21 cellular contexts compared by ENCODE assay signal in the genomic region with DNA sequence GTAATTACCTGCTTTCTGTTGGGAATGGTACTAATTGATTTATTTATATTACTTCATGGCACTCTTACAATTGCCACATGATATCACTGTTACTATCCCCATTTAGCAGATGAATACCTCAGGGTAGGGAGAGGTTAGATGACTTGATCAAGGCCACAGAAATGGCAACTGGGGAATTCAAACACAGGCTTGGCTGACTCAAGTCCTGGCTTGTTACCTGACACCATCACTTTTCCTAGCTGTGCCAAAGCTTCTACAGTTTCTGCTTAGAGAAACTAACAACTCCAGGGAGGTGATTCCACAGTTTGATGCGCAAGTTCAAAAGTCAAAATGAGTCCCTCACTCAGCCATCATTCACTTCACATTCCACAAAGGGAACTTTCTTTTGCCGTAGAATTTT.
DNase-seq lines count a peak whose midpoint lies in the region; ATAC-seq and TF ChIP-seq lines count a peak whose summit lies in the region.
"Had no signal": no experiment of that assay in that cellular context is flagged by ENCODE, and none has a peak within 500 bp of the region (broad histone marks: within the 10 kb centered on the region; RNA-seq: fewer than 3 reads in every experiment).

No MANE protein-coding gene starts in this region.

- POLR2A ChIA-PET in activated naive CD8-positive, alpha-beta T cell treated with anti-CD3 and anti-CD28 coated beads, Interleukin-2, amount 10 ng/mL, durations not matched to agents 7 days and 5 days (lab: Charles Lee), result interaction anchor here (1.1 to 1.5 kb wide), 2 partner anchors 8 to 11 kb away, joined by 4 to 6 read pairs; no protein-coding TSS in a partner anchor

- no peak for TF ChIP-seq CTCF in mammary epithelial cell (conservative IDR thresholded peaks at IDR 0.05 in 1 of 2, IDR thresholded peaks at IDR 0.05 in 1 of 2; ENCODE audit: extremely low read depth in 1 of 2, insufficient read depth in 1 of 2, low read depth in 1 of 2, low read length in 2 of 2)
- TF ChIP-seq CTCF in GM20000 (IDR thresholded peaks at IDR 0.05; ENCODE audit: extremely low read depth, missing control alignments), result no peak
- no peak for TF ChIP-seq CTCF in BE2C (IDR thresholded peaks at IDR 0.05; ENCODE audit: low read depth, low read length)

- H3K9ac ChIP-seq in mammary epithelial cell (ENCODE audit: insufficient read depth, low read length), result no peak overlapping the region

- H3K9me3 ChIP-seq in KOPT-K1 (ENCODE audit: insufficient read depth, low read length, poor library complexity, severe bottlenecking) (peaks cover 7% of the 10 kb centered on the region), mammary epithelial cell (replicated peaks; ENCODE audit: insufficient read depth, low read length) (no peaks in the 10 kb centered on the region), BE2C (no peaks in the 10 kb centered on the region)
- H3K9me3 ChIP-seq: SJCRH30 had no signal

- H3K36me3 Mint-ChIP-seq in activated naive CD8-positive, alpha-beta T cell treated with anti-CD3 and anti-CD28 coated beads, Interleukin-2, amount 10 ng/mL, durations not matched to agents 7 days and 5 days, result peaks cover 4% of the 10 kb centered on the region
- no peaks in the 10 kb centered on the region for H3K36me3 Mint-ChIP-seq in activated naive CD8-positive, alpha-beta T cell treated with anti-CD3 and anti-CD28 coated beads for 36 hours

- H3K27ac Mint-ChIP-seq in activated naive CD8-positive, alpha-beta T cell treated with anti-CD3 and anti-CD28 coated beads, Interleukin-2, amount 10 ng/mL, durations not matched to agents 7 days and 5 days, result peak overlapping the region; percentile 50
- no peak overlapping the region for H3K27ac Mint-ChIP-seq in activated naive CD8-positive, alpha-beta T cell treated with anti-CD3 and anti-CD28 coated beads for 36 hours
- H3K27ac Mint-ChIP-seq: T-helper 1 cell treated with Interleukin-12 subunit alpha and Interleukin-12 subunit beta and Interleukin-4 antibody, amounts not matched to agents 30 μg/mL and 1 μg/mL, for 36 hours had no signal

- H4K20me1 ChIP-seq in mammary epithelial cell (ENCODE audit: insufficient read depth, low read length), result no peaks in the 10 kb centered on the region

- intact Hi-C loops in mammary epithelial cell (cut with micrococcal nuclease), result no loop called here

- CTCF ChIA-PET in mammary epithelial cell (lab: Charles Lee; ENCODE audit: low non-redundant PET), result no interaction called here

- H3K27me3 ChIP-seq in mammary epithelial cell (ENCODE audit: insufficient read depth, low read length), result no peaks in the 10 kb centered on the region
- no peaks in the 10 kb centered on the region for H3K27me3 ChIP-seq in BE2C
- H3K27me3 ChIP-seq: SJCRH30 had no signal

- no peak for ATAC-seq in activated naive CD8-positive, alpha-beta T cell treated with anti-CD3 and anti-CD28 coated beads, Interleukin-2, amount 10 ng/mL, durations not matched to agents 7 days and 5 days (ENCODE audit: low read depth)
- ATAC-seq: K562, Panc1 had no signal

- dilution Hi-C loops in mammary epithelial cell (cut with HindIII; ENCODE audit: low sequenced_read_pairs), result no loop called here

- no peak overlapping the region for H3K4me3 Mint-ChIP-seq in activated naive CD8-positive, alpha-beta T cell treated with anti-CD3 and anti-CD28 coated beads, Interleukin-2, amount 10 ng/mL, durations not matched to agents 7 days and 5 days
- no peak overlapping the region for H3K4me3 Mint-ChIP-seq in activated naive CD8-positive, alpha-beta T cell treated with anti-CD3 and anti-CD28 coated beads for 36 hours
- H3K4me3 Mint-ChIP-seq: T-helper 1 cell treated with Interleukin-12 subunit alpha and Interleukin-12 subunit beta and Interleukin-4 antibody, amounts not matched to agents 30 μg/mL and 1 μg/mL, for 36 hours had no signal

- WGBS in mammary epithelial cell (ENCODE audit: low coverage, missing lambda C conversion rate), result 97% methylated on average over 2 of the region's 2 CpGs

- H3K27me3 Mint-ChIP-seq in activated naive CD8-positive, alpha-beta T cell treated with anti-CD3 and anti-CD28 coated beads, Interleukin-2, amount 10 ng/mL, durations not matched to agents 7 days and 5 days, result no peaks in the 10 kb centered on the region
- H3K27me3 Mint-ChIP-seq in activated naive CD8-positive, alpha-beta T cell treated with anti-CD3 and anti-CD28 coated beads for 36 hours, result no peaks in the 10 kb centered on the region

- H3K4me3 ChIP-seq in mammary epithelial cell (replicated peaks in 1 of 3; ENCODE audit: insufficient read depth in 1 of 3, low read depth in 2 of 3, low read length in 3 of 3) (no peak overlapping the region), BE2C (ENCODE audit: low read depth, low read length) (no peak overlapping the region)
- H3K4me3 ChIP-seq: K562, SJCRH30 had no signal

- H3K79me2 ChIP-seq in mammary epithelial cell (ENCODE audit: insufficient read depth, low read length), result no peaks in the 10 kb centered on the region

- no peaks in the 10 kb centered on the region for H3K4me1 ChIP-seq in mammary epithelial cell (ENCODE audit: insufficient read depth, low read length)
- H3K4me1 ChIP-seq in BE2C, result no peaks in the 10 kb centered on the region

- H2AFZ ChIP-seq in mammary epithelial cell (ENCODE audit: low read depth, low read length), result no peak overlapping the region

- H3K9me3 Mint-ChIP-seq in activated naive CD8-positive, alpha-beta T cell treated with anti-CD3 and anti-CD28 coated beads, Interleukin-2, amount 10 ng/mL, durations not matched to agents 7 days and 5 days, result peaks cover 6% of the 10 kb centered on the region
- peaks cover 2% of the 10 kb centered on the region for H3K9me3 Mint-ChIP-seq in activated naive CD8-positive, alpha-beta T cell treated with anti-CD3 and anti-CD28 coated beads for 36 hours
- H3K9me3 Mint-ChIP-seq: T-helper 1 cell treated with Interleukin-12 subunit alpha and Interleukin-12 subunit beta and Interleukin-4 antibody, amounts not matched to agents 30 μg/mL and 1 μg/mL, for 36 hours had no signal

- BruUV-seq in mammary epithelial cell (replicated peaks; lab: Mats Ljungman, UMichigan), result no TSS peak

- H3K27ac ChIP-seq in KOPT-K1 (ENCODE audit: low read depth, low read length, poor library complexity, severe bottlenecking) (peak overlapping the region; percentile 46), mammary epithelial cell (ENCODE audit: insufficient read depth, low read depth, low read length) (no peak overlapping the region)
- H3K27ac ChIP-seq: SJCRH30 had no signal

- peaks cover 5% of the 10 kb centered on the region for H3K4me1 Mint-ChIP-seq in activated naive CD8-positive, alpha-beta T cell treated with anti-CD3 and anti-CD28 coated beads, Interleukin-2, amount 10 ng/mL, durations not matched to agents 7 days and 5 days
- peaks cover 8% of the 10 kb centered on the region for H3K4me1 Mint-ChIP-seq in activated naive CD8-positive, alpha-beta T cell treated with anti-CD3 and anti-CD28 coated beads for 36 hours

- in situ Hi-C loops in mammary epithelial cell (cut with MboI; ENCODE audit: low sequenced_read_pairs in 2 of 2), result no loop called here

- H3K4me2 ChIP-seq in mammary epithelial cell (ENCODE audit: insufficient read depth, low read depth, low read length), result no peak overlapping the region

- H3K36me3 ChIP-seq in KOPT-K1 (ENCODE audit: insufficient read depth, low read length), result no peaks in the 10 kb centered on the region
- H3K36me3 ChIP-seq in mammary epithelial cell (ENCODE audit: insufficient read depth, low read length), result no peaks in the 10 kb centered on the region
- no peaks in the 10 kb centered on the region for H3K36me3 ChIP-seq in BE2C
- H3K36me3 ChIP-seq: SJCRH30 had no signal

- DNase-seq in activated naive CD8-positive, alpha-beta T cell treated with anti-CD3 and anti-CD28 coated beads, Interleukin-2, amount 10 ng/mL, durations not matched to agents 7 days and 5 days, result no peak
- no peak for DNase-seq in activated naive CD8-positive, alpha-beta T cell treated with anti-CD3 and anti-CD28 coated beads for 36 hours
- DNase-seq in mammary epithelial cell (peak; percentile 36), myocyte (ENCODE audit: low read depth) (peak; percentile 4), GM20000 (ENCODE audit: low spot score) (no peak), BE2C (no peak)
- no peak for DNase-seq in activated CD4-positive, CD25-positive, alpha-beta regulatory T cell treated with anti-CD3 and anti-CD28 coated beads, Interleukin-2, amount 50 U/mL, for 72 hours
- DNase-seq: C1 segment of cervical spinal cord, DMS79 treated with DMSO at 0.1 percent for 48 hours, GOT3, NCI-H1048, NCI-H1436 treated with DMSO at 0.1 percent for 48 hours, NCI-H2029 treated with DMSO at 0.1 percent for 48 hours, NCI-H2227 treated with DMSO at 0.1 percent for 48 hours, NCI-H510A treated with DMSO at 0.1 percent for 48 hours, NCI-H82 had no signal

Comparison
In these comparisons a context has a peak if more than half of its experiments do, and no peak if none do; other contexts are left out.
1. DNase-seq: peak in mammary epithelial cell (single experiment) and myocyte (single experiment); none in activated naive CD8-positive, alpha-beta T cell treated with anti-CD3 and anti-CD28 coated beads, Interleukin-2, amount 10 ng/mL, durations not matched to agents 7 days and 5 days (single experiment), activated naive CD8-positive, alpha-beta T cell treated with anti-CD3 and anti-CD28 coated beads for 36 hours (single experiment), GM20000 (single experiment), activated CD4-positive, CD25-positive, alpha-beta regulatory T cell treated with anti-CD3 and anti-CD28 coated beads, Interleukin-2, amount 50 U/mL, for 72 hours (single experiment) and BE2C (single experiment).